23 cellular contexts compared by ENCODE assay signal in the genomic region with DNA sequence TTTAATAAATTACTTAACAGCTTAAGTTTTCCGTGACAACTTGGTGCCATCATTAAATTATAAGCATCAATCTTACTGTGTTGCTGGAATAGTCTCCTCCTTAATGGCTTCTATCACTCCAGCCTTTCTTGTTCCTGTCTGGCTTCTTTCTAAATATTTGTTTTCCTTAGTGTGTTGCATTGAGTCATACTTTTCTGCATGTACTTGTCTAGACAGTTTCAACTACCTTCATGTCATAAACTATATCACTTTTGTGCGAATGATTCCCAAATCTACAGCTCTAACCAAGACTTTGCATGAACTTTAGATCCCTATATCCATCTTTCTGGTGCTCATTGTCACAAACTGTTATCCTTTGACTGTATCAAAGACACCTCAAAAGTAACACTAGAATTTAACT.
DNase-seq lines count a peak whose midpoint lies in the region; ATAC-seq and TF ChIP-seq lines count a peak whose summit lies in the region.
"Had no signal": no experiment of that assay in that cellular context is flagged by ENCODE, and none has a peak within 500 bp of the region (broad histone marks: within the 10 kb centered on the region; RNA-seq: fewer than 3 reads in every experiment).

No MANE protein-coding gene starts in this region.

- peaks cover 78% of the 10 kb centered on the region for H3K79me2 ChIP-seq in mammary epithelial cell (ENCODE audit: insufficient read depth, low read length)

- BruUV-seq in mammary epithelial cell (replicated peaks; lab: Mats Ljungman, UMichigan) = no TSS peak

- ATAC-seq in heart right ventricle (no peak), left colon (peak; percentile 59), GM21737 (IDR thresholded peaks at IDR 0.05; ENCODE audit: unreplicated experiment) (no peak), GM19023 (IDR thresholded peaks at IDR 0.05; ENCODE audit: unreplicated experiment) (no peak)
- ATAC-seq: activated T-cell treated with anti-CD3 and anti-CD28 coated beads, Interleukin-2, amount 50 U/mL, for 72 hours; GM23338; K562; SK-N-SH treated with all-trans-retinoic acid at 6 μM for 48 hours; upper lobe of right lung had no signal

- H3K4me1 ChIP-seq in left ventricle myocardium inferior (peaks cover 97% of the 10 kb centered on the region), heart right ventricle (peaks cover 5 to 94% (median 47%) of the 10 kb centered on the region in 9 donors), mammary epithelial cell (ENCODE audit: insufficient read depth, low read length) (peaks cover 17% of the 10 kb centered on the region)

- dilution Hi-C loops in mammary epithelial cell (cut with HindIII; ENCODE audit: low sequenced_read_pairs) = no loop called here

- H3K27me3 ChIP-seq in left ventricle myocardium inferior (ENCODE audit: low read depth) (no peaks in the 10 kb centered on the region), heart right ventricle (no peaks in the 10 kb centered on the region), mammary epithelial cell (ENCODE audit: insufficient read depth, low read length) (no peaks in the 10 kb centered on the region)
- H3K27me3 ChIP-seq: BLaER1 treated with 17β-estradiol and CSF1 and Interleukin-3, amounts not matched to agents 10 nM and 100 nM; neutrophil; upper lobe of right lung had no signal

- CTCF ChIA-PET in mammary epithelial cell (lab: Charles Lee; ENCODE audit: low non-redundant PET) = no interaction called here

- in situ Hi-C loops in mammary epithelial cell (cut with MboI; ENCODE audit: low sequenced_read_pairs in 2 of 2) = no loop called here

- H3K4me3 ChIP-seq in left ventricle myocardium inferior (no peak overlapping the region), heart right ventricle (no peak overlapping the region), mammary epithelial cell (replicated peaks in 1 of 3; ENCODE audit: insufficient read depth in 1 of 3, low read depth in 2 of 3, low read length in 3 of 3) (peak overlapping the region in 1 of 3 experiments; percentile 26)
- H3K4me3 ChIP-seq: BLaER1 treated with 17β-estradiol and CSF1 and Interleukin-3, amounts not matched to agents 10 nM and 100 nM; GM23338; K562; upper lobe of right lung had no signal

- H3K9ac ChIP-seq in mammary epithelial cell (ENCODE audit: insufficient read depth, low read length) = no peak overlapping the region
- H3K9ac ChIP-seq: BLaER1 treated with 17β-estradiol and CSF1 and Interleukin-3, amounts not matched to agents 10 nM and 100 nM had no signal

- TF ChIP-seq CTCF in left ventricle myocardium inferior (IDR thresholded peaks at IDR 0.05; ENCODE audit: borderline replicate concordance) = no peak
- TF ChIP-seq CTCF in heart right ventricle (IDR thresholded peaks at IDR 0.05) = no peak
- TF ChIP-seq CTCF in mammary epithelial cell (conservative IDR thresholded peaks at IDR 0.05 in 1 of 2, IDR thresholded peaks at IDR 0.05 in 1 of 2; ENCODE audit: extremely low read depth in 1 of 2, insufficient read depth in 1 of 2, low read depth in 1 of 2, low read length in 2 of 2) = no peak

- H3K36me3 ChIP-seq in left ventricle myocardium inferior (no peaks in the 10 kb centered on the region), heart right ventricle (no peaks in the 10 kb centered on the region), mammary epithelial cell (ENCODE audit: insufficient read depth, low read length) (no peaks in the 10 kb centered on the region)
- H3K36me3 ChIP-seq: neutrophil, upper lobe of right lung had no signal

- peak overlapping the region; percentile 70 for H3K4me2 ChIP-seq in mammary epithelial cell (ENCODE audit: insufficient read depth, low read depth, low read length)
- H3K4me2 ChIP-seq: GM23338 had no signal

- H3K27ac ChIP-seq in left ventricle myocardium inferior (replicated peaks) (peak overlapping the region; percentile 7), heart right ventricle (no peak overlapping the region), mammary epithelial cell (ENCODE audit: insufficient read depth, low read depth, low read length) (peak overlapping the region; percentile 43)
- H3K27ac ChIP-seq: BLaER1 treated with 17β-estradiol and CSF1 and Interleukin-3, amounts not matched to agents 10 nM and 100 nM; neutrophil; upper lobe of right lung had no signal

- intact Hi-C loops in left ventricle myocardium inferior (cut with micrococcal nuclease) = no loop called here
- intact Hi-C loops in heart right ventricle (cut with DNase I) = no loop called here
- intact Hi-C loops in mammary epithelial cell (cut with micrococcal nuclease) = no loop called here
- intact Hi-C loops in left colon (cut with DNase I, micrococcal nuclease) = no loop called here

- H3K9me3 ChIP-seq in left ventricle myocardium inferior (replicated peaks) (no peaks in the 10 kb centered on the region), heart right ventricle (no peaks in the 10 kb centered on the region), mammary epithelial cell (replicated peaks; ENCODE audit: insufficient read depth, low read length) (no peaks in the 10 kb centered on the region)
- H3K9me3 ChIP-seq: neutrophil, upper lobe of right lung had no signal

- DNase-seq in left ventricle myocardium inferior = no peak
- no peak for DNase-seq in heart right ventricle
- peak; percentile 70 for DNase-seq in mammary epithelial cell
- no peak for DNase-seq in left colon
- DNase-seq in NCI-H128 (lab: John Stamatoyannopoulos, UW; ENCODE audit: unreplicated experiment) = no peak
- DNase-seq in COR-L47 (lab: John Stamatoyannopoulos, UW) = no peak
- DNase-seq: activated CD4-positive, CD25-positive, alpha-beta regulatory T cell treated with anti-CD3 and anti-CD28 coated beads, Interleukin-2, amount 50 U/mL, for 72 hours; activated naive CD4-positive, alpha-beta T cell treated with anti-CD3 and anti-CD28 coated beads, Interleukin-2, amount 50 U/mL, for 16 hours; activated T-cell treated with anti-CD3 and anti-CD28 coated beads, Interleukin-2, amount 50 U/mL, for 72 hours; DMS 273 treated with DMSO at 0.1 percent for 48 hours; effector CD8-positive, alpha-beta T cell; head of caudate nucleus; NCI-H1930; stimulated activated CD4-positive, alpha-beta T cell treated with anti-CD3 and anti-CD28 coated beads, Interleukin-4, amount 100 ng/mL, for 4 hours; T1000; upper lobe of right lung had no signal

- WGBS in heart right ventricle, 2 donors = 93 to 97% methylated on average over 2 of the region's 2 CpGs
- 69% methylated on average over 2 of the region's 2 CpGs for WGBS in mammary epithelial cell (ENCODE audit: low coverage, missing lambda C conversion rate)

- H4K20me1 ChIP-seq in mammary epithelial cell (ENCODE audit: insufficient read depth, low read length) = no peaks in the 10 kb centered on the region

- H2AFZ ChIP-seq in mammary epithelial cell (ENCODE audit: low read depth, low read length) = no peak overlapping the region
- H2AFZ ChIP-seq: GM23338 had no signal

Comparison
In these comparisons a context has a peak if more than half of its experiments do, and no peak if none do; other contexts are left out.
1. H3K27ac ChIP-seq: peak in left ventricle myocardium inferior (single experiment) and mammary epithelial cell (single experiment); none in heart right ventricle (0 of 10).